Comparison of ENCODE assay signal across 2 cellular contexts in genomic region chr15:51037474-51037873, GRCh38. TPM values are rescaled to one million over a fixed set of nuclear protein-coding genes. Genes with fewer than 3 reads are reported as not detected.
"Had no signal": no experiment of that assay in that cellular context is flagged by ENCODE, and none has a peak within 500 bp of the region (broad histone marks: within the 10 kb centered on the region; RNA-seq: fewer than 3 reads in every experiment).

No MANE protein-coding gene starts in this region.

RNA-seq across cellular contexts. Expression of gene TNFAIP8L3, which starts 57.2 kb away (rescaled TPM):
- total RNA-seq: naive thymus-derived CD8-positive, alpha-beta T cell; T-helper 17 cell had no signal
